22 cellular contexts compared by ENCODE assay signal in genomic region chr20:1951436-1952115, GRCh38. TPM values are rescaled to one million over a fixed set of nuclear protein-coding genes. Genes with fewer than 3 reads are reported as not detected.
"Had no signal": no experiment of that assay in that cellular context is flagged by ENCODE, and none has a peak within 500 bp of the region (broad histone marks: within the 10 kb centered on the region; RNA-seq: fewer than 3 reads in every experiment).

No MANE protein-coding gene starts in this region.

- ATAC-seq: activated naive CD4-positive, alpha-beta T cell treated with anti-CD3 and anti-CD28 coated beads, Interleukin-2, amount 50 U/mL, for 72 hours; activated T-cell treated with anti-CD3 and anti-CD28 coated beads, Interleukin-2, amount 50 U/mL, for 4 hours; natural killer cell treated with Interleukin-12 subunit alpha and Interleukin-12 subunit beta and Interleukin-15 and Interleukin-18, amount 100 ng/mL, for 72 hours; right cardiac atrium had no signal

- H3K79me2 ChIP-seq: hepatocyte had no signal

- H3K9me3 Mint-ChIP-seq: activated CD4-positive, alpha-beta memory T cell treated with anti-CD3 and anti-CD28 coated beads, Interleukin-2, amount 10 ng/mL, durations not matched to agents 7 days and 5 days; activated naive CD4-positive, alpha-beta T cell treated with anti-CD3 and anti-CD28 coated beads, Interleukin-2, amount 50 U/mL, for 72 hours; activated T-cell treated with anti-CD3 and anti-CD28 coated beads, Interleukin-2, amount 50 U/mL, for 4 hours; natural killer cell treated with Interleukin-12 subunit alpha and Interleukin-12 subunit beta and Interleukin-15 and Interleukin-18, amount 100 ng/mL, for 72 hours; T-helper 1 cell treated with Interleukin-12 subunit alpha and Interleukin-12 subunit beta and Interleukin-4 antibody, amounts not matched to agents 30 μg/mL and 1 μg/mL, for 36 hours; WTC11 had no signal

- H3K27me3 ChIP-seq: colonic mucosa had no signal

- H3K27ac ChIP-seq: colonic mucosa, esophagus muscularis mucosa, hepatocyte, left ventricle myocardium inferior had no signal

- H3K4me1 Mint-ChIP-seq: activated CD4-positive, alpha-beta memory T cell treated with anti-CD3 and anti-CD28 coated beads, Interleukin-2, amount 10 ng/mL, durations not matched to agents 7 days and 5 days had no signal

- H3K4me2 ChIP-seq: hepatocyte had no signal

- H3K36me3 ChIP-seq: colonic mucosa, esophagus muscularis mucosa, left ventricle myocardium inferior had no signal

- H3K4me3 Mint-ChIP-seq: activated CD4-positive, alpha-beta memory T cell treated with anti-CD3 and anti-CD28 coated beads, Interleukin-2, amount 10 ng/mL, durations not matched to agents 7 days and 5 days; activated T-cell treated with anti-CD3 and anti-CD28 coated beads, Interleukin-2, amount 50 U/mL, for 4 hours; natural killer cell treated with Interleukin-12 subunit alpha and Interleukin-12 subunit beta and Interleukin-15 and Interleukin-18, amount 100 ng/mL, for 72 hours; T-helper 1 cell treated with Interleukin-12 subunit alpha and Interleukin-12 subunit beta and Interleukin-4 antibody, amounts not matched to agents 30 μg/mL and 1 μg/mL, for 36 hours; WTC11 had no signal

- FAIRE-seq: kidney had no signal

- H3K36me3 Mint-ChIP-seq: activated naive CD4-positive, alpha-beta T cell treated with anti-CD3 and anti-CD28 coated beads, Interleukin-2, amount 50 U/mL, for 72 hours; natural killer cell treated with Interleukin-12 subunit alpha and Interleukin-12 subunit beta and Interleukin-15 and Interleukin-18, amount 100 ng/mL, for 72 hours; WTC11 had no signal

- H3K27ac Mint-ChIP-seq: activated CD4-positive, alpha-beta memory T cell treated with anti-CD3 and anti-CD28 coated beads, Interleukin-2, amount 10 ng/mL, durations not matched to agents 7 days and 5 days; activated naive CD4-positive, alpha-beta T cell treated with anti-CD3 and anti-CD28 coated beads, Interleukin-2, amount 50 U/mL, for 72 hours; natural killer cell treated with Interleukin-12 subunit alpha and Interleukin-12 subunit beta and Interleukin-15 and Interleukin-18, amount 100 ng/mL, for 72 hours; progenitor cell of endocrine pancreas; T-helper 1 cell treated with Interleukin-12 subunit alpha and Interleukin-12 subunit beta and Interleukin-4 antibody, amounts not matched to agents 30 μg/mL and 1 μg/mL, for 36 hours; WTC11 had no signal

- H3K4me3 ChIP-seq: colonic mucosa, esophagus muscularis mucosa, hepatocyte, left ventricle myocardium inferior had no signal

- DNase-seq: activated CD4-positive, alpha-beta memory T cell treated with anti-CD3 and anti-CD28 coated beads, Interleukin-2, amount 10 ng/mL, durations not matched to agents 7 days and 5 days; activated CD4-positive, alpha-beta T cell treated with anti-CD3 and anti-CD28 coated beads for 4 hours; activated effector memory CD4-positive, alpha-beta T cell treated with Interleukin-2 at 50 U/mL for 16 hours; activated T-cell treated with anti-CD3 and anti-CD28 coated beads, Interleukin-2, amount 50 U/mL, for 4 hours; caudate nucleus; colonic mucosa; effector CD4-positive, alpha-beta T cell; kidney; left ventricle myocardium inferior; right cardiac atrium had no signal

- H3K9me3 ChIP-seq: colonic mucosa, esophagus muscularis mucosa, left ventricle myocardium inferior had no signal

- H2AFZ ChIP-seq: hepatocyte had no signal

RNA-seq across cellular contexts. Expression of gene PDYN, which starts 42.3 kb away (rescaled TPM):
- total RNA-seq: activated CD4-positive, alpha-beta memory T cell treated with anti-CD3 and anti-CD28 coated beads, Interleukin-2, amount 10 ng/mL, durations not matched to agents 7 days and 5 days; activated naive CD4-positive, alpha-beta T cell treated with anti-CD3 and anti-CD28 coated beads, Interleukin-2, amount 50 U/mL, for 72 hours; activated T-cell treated with anti-CD3 and anti-CD28 coated beads, Interleukin-2, amount 50 U/mL, for 4 hours; colonic mucosa; esophagus muscularis mucosa; fibroblast of villous mesenchyme; glomerular endothelial cell; hepatocyte; kidney; left ventricle myocardium inferior; mucosa of gallbladder; natural killer cell treated with Interleukin-12 subunit alpha and Interleukin-12 subunit beta and Interleukin-15 and Interleukin-18, amount 100 ng/mL, for 72 hours; omental fat pad; progenitor cell of endocrine pancreas; right cardiac atrium; urinary bladder had no signal
- polyA plus RNA-seq: hepatocyte, right cardiac atrium, urinary bladder had no signal

RNA-seq across cellular contexts. Expression of gene SIRPA, which starts 56.4 kb away (rescaled TPM):
- total RNA-seq: activated CD4-positive, alpha-beta memory T cell treated with anti-CD3 and anti-CD28 coated beads, Interleukin-2, amount 10 ng/mL, durations not matched to agents 7 days and 5 days had no signal
